25 cellular contexts compared by ENCODE assay signal in the genomic region with DNA sequence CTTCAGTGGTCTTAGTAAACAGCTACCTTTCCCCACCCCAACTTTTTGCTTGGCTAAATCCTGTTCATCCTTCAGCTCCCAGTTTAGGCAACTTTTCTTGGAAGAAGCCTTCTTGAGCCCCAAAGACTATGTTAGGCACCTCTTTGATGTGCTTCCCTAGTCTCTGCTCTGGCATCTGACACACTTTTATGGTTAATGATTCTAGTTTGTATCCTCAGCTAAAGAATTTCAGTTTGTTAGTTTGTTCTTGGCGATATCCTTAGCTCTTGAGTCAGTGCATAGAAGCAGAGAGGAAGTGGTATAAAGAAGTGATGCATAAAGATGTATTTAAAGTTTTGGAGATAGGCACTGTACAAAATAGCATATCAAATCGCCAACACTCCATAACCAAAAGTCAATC.
"Had no signal": no experiment of that assay in that cellular context is flagged by ENCODE, and none has a peak within 500 bp of the region (broad histone marks: within the 10 kb centered on the region; RNA-seq: fewer than 3 reads in every experiment).

No MANE protein-coding gene starts in this region.

- H3K9ac ChIP-seq: parathyroid adenoma had no signal

- H3K27me3 ChIP-seq: esophagus squamous epithelium, gastroesophageal sphincter, heart left ventricle, sigmoid colon, stomach had no signal

- H3K4me1 ChIP-seq: esophagus squamous epithelium, gastroesophageal sphincter, heart left ventricle, left ventricle myocardium inferior, lower lobe of right lung, parathyroid adenoma, sigmoid colon, stomach had no signal

- H3K27ac Mint-ChIP-seq: dendritic cell treated with granulocyte-macrophage colony-stimulating factor and Interleukin-4, amounts not matched to agents 40 ng/mL and 50 ng/mL, for 4 days; effector memory CD8-positive, alpha-beta T cell; memory B cell; nephron progenitor cell had no signal

- H3K4me3 ChIP-seq: esophagus squamous epithelium, gastroesophageal sphincter, heart left ventricle, left ventricle myocardium inferior, lower lobe of right lung, psoas muscle, sigmoid colon, skin epidermis, stomach, thoracic aorta had no signal

- ATAC-seq: effector memory CD8-positive, alpha-beta T cell; gastroesophageal sphincter; heart left ventricle; lower lobe of right lung; psoas muscle had no signal

- H3K36me3 ChIP-seq: esophagus squamous epithelium, gastroesophageal sphincter, heart left ventricle, left ventricle myocardium inferior, lower lobe of right lung, sigmoid colon, stomach, thoracic aorta had no signal

- H3K27me3 Mint-ChIP-seq: dendritic cell treated with granulocyte-macrophage colony-stimulating factor and Interleukin-4, amounts not matched to agents 40 ng/mL and 50 ng/mL, for 4 days; effector memory CD8-positive, alpha-beta T cell; memory B cell had no signal

- H3K9me3 ChIP-seq: esophagus squamous epithelium, gastroesophageal sphincter, heart left ventricle, left ventricle myocardium inferior, lower lobe of right lung, psoas muscle, sigmoid colon, stomach, thoracic aorta had no signal

- H3K36me3 Mint-ChIP-seq: memory B cell had no signal

- H3K4me3 Mint-ChIP-seq: dendritic cell treated with granulocyte-macrophage colony-stimulating factor and Interleukin-4, amounts not matched to agents 40 ng/mL and 50 ng/mL, for 4 days; effector memory CD8-positive, alpha-beta T cell; memory B cell; nephron progenitor cell had no signal

- H3K9me3 Mint-ChIP-seq: dendritic cell treated with granulocyte-macrophage colony-stimulating factor and Interleukin-4, amounts not matched to agents 40 ng/mL and 50 ng/mL, for 4 days; memory B cell; nephron progenitor cell had no signal

- DNase-seq: cerebellar nuclear complex; effector memory CD8-positive, alpha-beta T cell; esophagus squamous epithelium; foreskin fibroblast; heart left ventricle; hippocampal formation; left ventricle myocardium inferior; lower lobe of right lung; midbrain; nephron progenitor cell; psoas muscle; sigmoid colon; stimulated activated CD4-positive, alpha-beta T cell treated with anti-CD3 and anti-CD28 coated beads, Interleukin-2, amount 100 ng/mL, for 24 hours; stimulated activated CD4-positive, alpha-beta T cell treated with anti-CD3 and anti-CD28 coated beads, Interleukin-4, amount 100 ng/mL, for 4 hours; stimulated activated naive CD4-positive, alpha-beta T cell; stomach; substantia nigra; trophoblast cell had no signal

- H3K27ac ChIP-seq: epithelial cell of prostate, esophagus squamous epithelium, gastroesophageal sphincter, heart left ventricle, left ventricle myocardium inferior, lower lobe of right lung, parathyroid adenoma, psoas muscle, sigmoid colon, skin epidermis, stomach, thoracic aorta had no signal

- H2AFZ ChIP-seq: parathyroid adenoma had no signal
